In the genomic region with DNA sequence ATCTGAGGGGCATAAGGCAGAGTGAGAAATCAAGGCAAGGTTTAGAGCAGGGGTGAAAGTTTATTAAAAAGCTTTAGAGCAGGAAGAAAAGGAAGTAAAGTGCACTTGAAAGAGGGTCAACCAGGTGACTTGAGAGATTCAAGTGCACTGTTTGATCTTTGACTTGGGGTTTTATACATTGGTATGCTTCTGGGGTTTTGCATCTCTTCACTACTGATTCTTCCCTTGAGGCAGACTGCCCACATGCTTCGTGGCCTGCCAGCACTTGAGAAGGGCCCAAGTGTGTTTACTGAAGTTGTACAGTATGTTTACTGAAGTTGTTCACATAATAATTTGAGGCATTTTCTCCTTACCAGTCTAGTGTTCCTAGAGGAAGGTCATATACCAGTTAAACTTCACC, we compare ENCODE assay signal across 21 cellular contexts.
A peak's percentile ranks its signal among the peaks of the same experiment; 100 is the strongest.
DNase-seq lines count a peak whose midpoint lies in the region; ATAC-seq and TF ChIP-seq lines count a peak whose summit lies in the region.
"Had no signal": no experiment of that assay in that cellular context is flagged by ENCODE, and none has a peak within 500 bp of the region (broad histone marks: within the 10 kb centered on the region; RNA-seq: fewer than 3 reads in every experiment).

No MANE protein-coding gene starts in this region.

- intact Hi-C loops in upper lobe of right lung (cut with DNase I), result no loop called here

- H3K36me3 ChIP-seq in upper lobe of right lung, result no peaks in the 10 kb centered on the region
- H3K36me3 ChIP-seq: BE2C, MG63 had no signal

- peak overlapping the region in 2 of 3 experiments; percentile 45 for H3K27ac Mint-ChIP-seq in nephron
- no peak overlapping the region for H3K27ac Mint-ChIP-seq in stimulated activated memory B cell treated with anti-CD40 and anti-IgM and Interleukin-4, amounts not matched to agents 10 μg/mL and 1 μg/mL and 100 μg/mL, for 72 hours
- H3K27ac Mint-ChIP-seq: CD4-positive, CD25-positive, alpha-beta regulatory T cell had no signal

- H3K9me3 ChIP-seq in upper lobe of right lung, result no peaks in the 10 kb centered on the region
- H3K9me3 ChIP-seq: BE2C, MG63, SK-N-SH had no signal

- no peak for TF ChIP-seq CTCF in nephron (IDR thresholded peaks at IDR 0.05; ENCODE audit: unreplicated experiment in 3 of 3)
- TF ChIP-seq CTCF in upper lobe of right lung (IDR thresholded peaks at IDR 0.05), result no peak

- H3K4me1 ChIP-seq in upper lobe of right lung, result peaks cover 10% of the 10 kb centered on the region
- H3K4me1 ChIP-seq: BE2C had no signal

- ATAC-seq in upper lobe of right lung, result peak; percentile 97
- no peak for ATAC-seq in stimulated activated memory B cell treated with anti-CD40 and anti-IgM and Interleukin-4, amounts not matched to agents 10 μg/mL and 1 μg/mL and 100 μg/mL, for 72 hours

- H3K27me3 Mint-ChIP-seq in nephron (ENCODE audit: low read depth), result no peaks in the 10 kb centered on the region
- no peaks in the 10 kb centered on the region for H3K27me3 Mint-ChIP-seq in stimulated activated memory B cell treated with anti-CD40 and anti-IgM and Interleukin-4, amounts not matched to agents 10 μg/mL and 1 μg/mL and 100 μg/mL, for 72 hours
- H3K27me3 Mint-ChIP-seq: CD4-positive, CD25-positive, alpha-beta regulatory T cell had no signal

- no peak overlapping the region for H3K27ac ChIP-seq in upper lobe of right lung

- H3K27me3 ChIP-seq in upper lobe of right lung, result no peaks in the 10 kb centered on the region
- H3K27me3 ChIP-seq: BE2C, MG63 had no signal

- H3K9me3 Mint-ChIP-seq in nephron, result peaks cover 4% of the 10 kb centered on the region
- H3K9me3 Mint-ChIP-seq in stimulated activated memory B cell treated with anti-CD40 and anti-IgM and Interleukin-4, amounts not matched to agents 10 μg/mL and 1 μg/mL and 100 μg/mL, for 72 hours, result peaks cover 4% of the 10 kb centered on the region
- H3K9me3 Mint-ChIP-seq: H9 had no signal

- H3K4me3 Mint-ChIP-seq in nephron, result no peak overlapping the region
- no peak overlapping the region for H3K4me3 Mint-ChIP-seq in stimulated activated memory B cell treated with anti-CD40 and anti-IgM and Interleukin-4, amounts not matched to agents 10 μg/mL and 1 μg/mL and 100 μg/mL, for 72 hours
- H3K4me3 Mint-ChIP-seq: CD4-positive, CD25-positive, alpha-beta regulatory T cell; H9 had no signal

- no peak overlapping the region for H3K4me3 ChIP-seq in upper lobe of right lung
- H3K4me3 ChIP-seq: MG63 had no signal

- no peaks in the 10 kb centered on the region for H3K4me1 Mint-ChIP-seq in nephron
- H3K4me1 Mint-ChIP-seq in stimulated activated memory B cell treated with anti-CD40 and anti-IgM and Interleukin-4, amounts not matched to agents 10 μg/mL and 1 μg/mL and 100 μg/mL, for 72 hours, result no peaks in the 10 kb centered on the region
- H3K4me1 Mint-ChIP-seq: CD4-positive, CD25-positive, alpha-beta regulatory T cell had no signal

- DNase-seq in NCI-H1417 (lab: John Stamatoyannopoulos, UW) (peak in 2 of 3 experiments; percentile 6 to 8), NCI-H1417 treated with DMSO at 0.1 percent for 48 hours (lab: John Stamatoyannopoulos, UW) (no peak), glomerular visceral epithelial cell (ENCODE audit: extremely low spot score) (peak; percentile 3), upper lobe of right lung (peak; percentile 75), hypothalamus (lab: John Stamatoyannopoulos, UW) (no peak), GM19238 (ENCODE audit: insufficient read length, low spot score) (no peak)
- DNase-seq: BE2C; CD4-positive, CD25-positive, alpha-beta regulatory T cell; H9; IMR-90; Kasumi-1; MG63; NCI-H1092; NCI-H2107; NCI-H226; NCI-H524 treated with DMSO at 0.1 percent for 48 hours; RPMI8226; SHP77 treated with DMSO at 0.1 percent for 48 hours; SK-N-SH had no signal

- no peaks in the 10 kb centered on the region for H3K36me3 Mint-ChIP-seq in nephron (ENCODE audit: low read depth)
- no peaks in the 10 kb centered on the region for H3K36me3 Mint-ChIP-seq in stimulated activated memory B cell treated with anti-CD40 and anti-IgM and Interleukin-4, amounts not matched to agents 10 μg/mL and 1 μg/mL and 100 μg/mL, for 72 hours
- H3K36me3 Mint-ChIP-seq: CD4-positive, CD25-positive, alpha-beta regulatory T cell had no signal

Comparison
In these comparisons a context has a peak if more than half of its experiments do, and no peak if none do; other contexts are left out.
1. DNase-seq: peak in NCI-H1417 (2 of 3), glomerular visceral epithelial cell (single experiment) and upper lobe of right lung (single experiment); none in NCI-H1417 treated with DMSO at 0.1 percent for 48 hours (single experiment), hypothalamus (0 of 51) and GM19238 (single experiment).